ENCODE assay signal across 8 cellular contexts in genomic region chr14:24216876-24217275, GRCh38. TPM values are rescaled to one million over a fixed set of nuclear protein-coding genes. Genes with fewer than 3 reads are reported as not detected.
DNase-seq lines count a peak whose midpoint lies in the region; ATAC-seq and TF ChIP-seq lines count a peak whose summit lies in the region.
"Not testable (repeated sequence)": the region's sequence is repeated elsewhere in the genome, so short reads cannot be mapped to it uniquely, and the experiment has no call there.
"Had no signal": no experiment of that assay in that cellular context is flagged by ENCODE, and none has a peak within 500 bp of the region (broad histone marks: within the 10 kb centered on the region; RNA-seq: fewer than 3 reads in every experiment).

No MANE protein-coding gene starts in this region.

- not testable (repeated sequence) for ATAC-seq in CD8-positive, alpha-beta T cell; activated T-cell treated with anti-CD3 and anti-CD28 coated beads, Interleukin-2, amount 50 U/mL, for 72 hours (replicated peaks in 1 of 2); effector memory CD8-positive, alpha-beta T cell (replicated peaks); naive thymus-derived CD4-positive, alpha-beta T cell

- POLR2A ChIA-PET in CD8-positive, alpha-beta T cell (lab: Charles Lee) = interaction anchor here (1.1 to 2.7 kb wide), 3 partner anchors 9 to 25 kb away, joined by 3 to 26 read pairs (median 5); partner anchors contain the start of genes TINF2 and TSSK4
- POLR2A ChIA-PET in naive thymus-derived CD4-positive, alpha-beta T cell (lab: Charles Lee) = interaction anchor here (1.1 to 8.0 kb wide), 5 partner anchors 23 to 227 kb away, joined by 3 to 117 read pairs (median 7); partner anchors contain the start of genes RABGGTA and TINF2

- not testable (repeated sequence) for DNase-seq in CD8-positive, alpha-beta T cell; activated T-cell treated with anti-CD3 and anti-CD28 coated beads, Interleukin-2, amount 50 U/mL, for 72 hours; effector memory CD8-positive, alpha-beta T cell; naive thymus-derived CD4-positive, alpha-beta T cell

- intact Hi-C loops in CD8-positive, alpha-beta T cell (cut with DNase I, micrococcal nuclease) = loop anchor here (1.0 to 10.0 kb wide), 9 partner anchors 15 to 262 kb away; partner anchors contain the start of genes GMPR2 (in 2 of the 2), NEDD8 (in 2 of the 2), DHRS1 (in 1 of the 2) and DHRS4 (in 1 of the 2)
- intact Hi-C loops in naive thymus-derived CD4-positive, alpha-beta T cell (cut with micrococcal nuclease) = loop anchor here (1.0 to 10.0 kb wide), 12 partner anchors 8 to 912 kb away; partner anchors contain the start of genes GMPR2 (in 2 of the 2), NEDD8 (in 2 of the 2), RABGGTA (in 2 of the 2) and TINF2 (in 2 of the 2)

- peak overlapping the region; percentile 49 for H3K27ac Mint-ChIP-seq in CD8-positive, alpha-beta T cell
- peak overlapping the region; percentile 39 for H3K27ac Mint-ChIP-seq in T-helper 1 cell treated with Interleukin-12 subunit alpha and Interleukin-12 subunit beta and Interleukin-4 antibody, amounts not matched to agents 30 μg/mL and 1 μg/mL, for 36 hours
- H3K27ac Mint-ChIP-seq in activated T-cell treated with anti-CD3 and anti-CD28 coated beads, Interleukin-2, amount 50 U/mL, for 72 hours = peak overlapping the region; percentile 93
- peak overlapping the region; percentile 97 to 99 for H3K27ac Mint-ChIP-seq in effector memory CD8-positive, alpha-beta T cell
- H3K27ac Mint-ChIP-seq in naive thymus-derived CD4-positive, alpha-beta T cell = peak overlapping the region in 4 of 9 donors; percentile 79 to 99 (median 92)

- not testable (repeated sequence) for TF ChIP-seq CTCF in CD8-positive, alpha-beta T cell (IDR thresholded peaks at IDR 0.05)

- H3K9me3 Mint-ChIP-seq in CD8-positive, alpha-beta T cell; T-helper 1 cell treated with Interleukin-12 subunit alpha and Interleukin-12 subunit beta and Interleukin-4 antibody, amounts not matched to agents 30 μg/mL and 1 μg/mL, for 36 hours; activated T-cell treated with anti-CD3 and anti-CD28 coated beads, Interleukin-2, amount 50 U/mL, for 72 hours; effector memory CD8-positive, alpha-beta T cell; naive thymus-derived CD4-positive, alpha-beta T cell: not testable (repeated sequence)

- not testable (repeated sequence) for H3K4me3 ChIP-seq in CD8-positive, alpha-beta T cell (ENCODE audit: low read depth, low read length); naive thymus-derived CD4-positive, alpha-beta T cell (ENCODE audit: low read length)

- H3K4me1 Mint-ChIP-seq in CD8-positive, alpha-beta T cell (ENCODE audit: low read depth) = peaks cover 42% of the 10 kb centered on the region
- peaks cover 35% of the 10 kb centered on the region for H3K4me1 Mint-ChIP-seq in T-helper 1 cell treated with Interleukin-12 subunit alpha and Interleukin-12 subunit beta and Interleukin-4 antibody, amounts not matched to agents 30 μg/mL and 1 μg/mL, for 36 hours (ENCODE audit: low read depth)
- H3K4me1 Mint-ChIP-seq in activated T-cell treated with anti-CD3 and anti-CD28 coated beads, Interleukin-2, amount 50 U/mL, for 72 hours (ENCODE audit: low read depth) = peaks cover 40% of the 10 kb centered on the region
- H3K4me1 Mint-ChIP-seq in effector memory CD8-positive, alpha-beta T cell (ENCODE audit: low read depth in 2 of 2) = peaks cover 29 to 30% of the 10 kb centered on the region in 2 donors
- H3K4me1 Mint-ChIP-seq in naive thymus-derived CD4-positive, alpha-beta T cell = peaks cover 22 to 52% (median 45%) of the 10 kb centered on the region in 7 donors

- CTCF ChIA-PET in CD8-positive, alpha-beta T cell (lab: Charles Lee) = interaction anchor here (1.3 to 4.2 kb wide), 8 partner anchors 8 to 214 kb away, joined by 3 to 23 read pairs (median 7); partner anchors contain the start of genes CIDEB, IRF9 and TINF2
- CTCF ChIA-PET in naive thymus-derived CD4-positive, alpha-beta T cell (lab: Charles Lee) = interaction anchor here (0.7 to 1.7 kb wide), 3 partner anchors 21 to 102 kb away, joined by 4 to 14 read pairs (median 5); partner anchors contain the start of genes NRL, TINF2 and TM9SF1

- H3K27ac ChIP-seq in CD8-positive, alpha-beta T cell (ENCODE audit: low read depth, low read length) = not testable (repeated sequence)
- H3K27ac ChIP-seq in naive thymus-derived CD4-positive, alpha-beta T cell (ENCODE audit: low read depth, low read length) = peak overlapping the region; percentile 91

- H3K27me3 ChIP-seq in CD8-positive, alpha-beta T cell (ENCODE audit: insufficient read depth, low read length); naive thymus-derived CD4-positive, alpha-beta T cell (ENCODE audit: control insufficient read depth in 2 of 2, insufficient read depth in 2 of 2, low read length in 2 of 2): not testable (repeated sequence)

- not testable (repeated sequence) for H3K36me3 ChIP-seq in CD8-positive, alpha-beta T cell (ENCODE audit: insufficient read depth, low read length); naive thymus-derived CD4-positive, alpha-beta T cell (ENCODE audit: control insufficient read depth in 2 of 3, insufficient read depth in 3 of 3, low read length in 3 of 3)

- H3K36me3 Mint-ChIP-seq in CD8-positive, alpha-beta T cell = peaks cover 28% of the 10 kb centered on the region
- peaks cover 12% of the 10 kb centered on the region for H3K36me3 Mint-ChIP-seq in T-helper 1 cell treated with Interleukin-12 subunit alpha and Interleukin-12 subunit beta and Interleukin-4 antibody, amounts not matched to agents 30 μg/mL and 1 μg/mL, for 36 hours (ENCODE audit: low read depth)
- H3K36me3 Mint-ChIP-seq in activated T-cell treated with anti-CD3 and anti-CD28 coated beads, Interleukin-2, amount 50 U/mL, for 72 hours (ENCODE audit: insufficient read depth in 2 of 2) = not testable (repeated sequence)
- peaks cover 40% of the 10 kb centered on the region for H3K36me3 Mint-ChIP-seq in effector memory CD8-positive, alpha-beta T cell (ENCODE audit: insufficient read depth)
- peaks cover 0 to 18% (median 4%) of the 10 kb centered on the region in 5 donors for H3K36me3 Mint-ChIP-seq in naive thymus-derived CD4-positive, alpha-beta T cell

- H3K27me3 Mint-ChIP-seq in CD8-positive, alpha-beta T cell (ENCODE audit: low read depth); T-helper 1 cell treated with Interleukin-12 subunit alpha and Interleukin-12 subunit beta and Interleukin-4 antibody, amounts not matched to agents 30 μg/mL and 1 μg/mL, for 36 hours (ENCODE audit: low read depth); activated T-cell treated with anti-CD3 and anti-CD28 coated beads, Interleukin-2, amount 50 U/mL, for 72 hours (ENCODE audit: low read depth); effector memory CD8-positive, alpha-beta T cell; naive thymus-derived CD4-positive, alpha-beta T cell: not testable (repeated sequence)

- H3K4me1 ChIP-seq in CD8-positive, alpha-beta T cell (ENCODE audit: insufficient read depth, low read length) = peaks cover 25% of the 10 kb centered on the region
- H3K4me1 ChIP-seq in naive thymus-derived CD4-positive, alpha-beta T cell (ENCODE audit: control insufficient read depth in 2 of 2, insufficient read depth in 2 of 2, low read length in 2 of 2) = peaks cover 25 to 28% of the 10 kb centered on the region in 2 donors

- H3K9me3 ChIP-seq in CD8-positive, alpha-beta T cell (ENCODE audit: low read length); naive thymus-derived CD4-positive, alpha-beta T cell (ENCODE audit: control insufficient read depth in 2 of 3, low read length in 3 of 3): not testable (repeated sequence)

- not testable (repeated sequence) for H3K4me3 Mint-ChIP-seq in CD8-positive, alpha-beta T cell; T-helper 1 cell treated with Interleukin-12 subunit alpha and Interleukin-12 subunit beta and Interleukin-4 antibody, amounts not matched to agents 30 μg/mL and 1 μg/mL, for 36 hours; activated T-cell treated with anti-CD3 and anti-CD28 coated beads, Interleukin-2, amount 50 U/mL, for 72 hours
- peak overlapping the region in 1 of 2 donors; percentile 94 for H3K4me3 Mint-ChIP-seq in effector memory CD8-positive, alpha-beta T cell
- peak overlapping the region in 1 of 10 donors; percentile 32 for H3K4me3 Mint-ChIP-seq in naive thymus-derived CD4-positive, alpha-beta T cell

RNA-seq across cellular contexts. Expression of gene MDP1, which starts 1.0 kb away (rescaled TPM):
- total RNA-seq in CD8-positive, alpha-beta T cell = 1 to 10 TPM; 4.2 to 4.5 TPM
- 10 to 100 TPM; 16.8 to 20.2 TPM for total RNA-seq in activated T-cell treated with anti-CD3 and anti-CD28 coated beads, Interleukin-2, amount 50 U/mL, for 72 hours
- 10 to 100 TPM in 3 of 5 experiments, 1 to 10 TPM in 2; 5.5 to 18.5 (median 14.2) TPM for total RNA-seq in naive thymus-derived CD4-positive, alpha-beta T cell
- polyA plus RNA-seq in naive thymus-derived CD4-positive, alpha-beta T cell = 10 to 100 TPM; 33.1 to 36.4 TPM

RNA-seq across cellular contexts. Expression of gene CHMP4A, which starts 3.6 kb away (rescaled TPM):
- total RNA-seq in CD8-positive, alpha-beta T cell = 10 to 100 TPM; 70.1 to 77.6 TPM
- total RNA-seq in activated T-cell treated with anti-CD3 and anti-CD28 coated beads, Interleukin-2, amount 50 U/mL, for 72 hours = 100 to 1,000 TPM; 105 to 119 TPM
- total RNA-seq in naive thymus-derived CD4-positive, alpha-beta T cell = 100 to 1,000 TPM in 1 of 5 experiments, 10 to 100 TPM in 4; 79.1 to 101 (median 85.7) TPM
- polyA plus RNA-seq in naive thymus-derived CD4-positive, alpha-beta T cell = 100 to 1,000 TPM; 121 to 140 TPM

RNA-seq across cellular contexts. Expression of gene TSSK4, which starts 11.4 kb away (rescaled TPM):
- total RNA-seq in CD8-positive, alpha-beta T cell = under 1 TPM; 0.38 to 0.56 TPM
- under 1 TPM in 1 of 2 donors, not detected in 1; 0.88 TPM for total RNA-seq in activated T-cell treated with anti-CD3 and anti-CD28 coated beads, Interleukin-2, amount 50 U/mL, for 72 hours
- total RNA-seq in naive thymus-derived CD4-positive, alpha-beta T cell = 1 to 10 TPM in 2 of 5 experiments, under 1 TPM in 2, not detected in 1; 0.22 to 1.9 (median 1.1) TPM
- polyA plus RNA-seq in naive thymus-derived CD4-positive, alpha-beta T cell = 1 to 10 TPM; 1.0 to 1.4 TPM
- total RNA-seq: K562 had no signal
- polyA plus RNA-seq: AG04450, BJ had no signal

RNA-seq across cellular contexts. Expression of gene NEDD8, which starts 15.3 kb away (rescaled TPM):
- 10 to 100 TPM; 39.9 to 48.5 TPM for total RNA-seq in CD8-positive, alpha-beta T cell
- total RNA-seq in activated T-cell treated with anti-CD3 and anti-CD28 coated beads, Interleukin-2, amount 50 U/mL, for 72 hours = 100 to 1,000 TPM; 127 to 148 TPM
- 100 to 1,000 TPM in 3 of 5 experiments, 10 to 100 TPM in 2; 73.5 to 175 (median 106) TPM for total RNA-seq in naive thymus-derived CD4-positive, alpha-beta T cell
- polyA plus RNA-seq in naive thymus-derived CD4-positive, alpha-beta T cell = 100 to 1,000 TPM; 254 to 340 TPM

RNA-seq across cellular contexts. Expression of gene GMPR2, which starts 15.9 kb away (rescaled TPM):
- total RNA-seq in CD8-positive, alpha-beta T cell = 10 to 100 TPM; 22.5 to 23.9 TPM
- 10 to 100 TPM; 67.5 to 75.5 TPM for total RNA-seq in activated T-cell treated with anti-CD3 and anti-CD28 coated beads, Interleukin-2, amount 50 U/mL, for 72 hours
- total RNA-seq in naive thymus-derived CD4-positive, alpha-beta T cell = 10 to 100 TPM; 38.2 to 91.6 (median 69.5) TPM
- polyA plus RNA-seq in naive thymus-derived CD4-positive, alpha-beta T cell = 100 to 1,000 TPM in 1 of 2 donors, 10 to 100 TPM in 1; 99.9 to 107 TPM
